In genomic region chr4:80182237-80182866, GRCh38 we compare ENCODE assay signal across 10 cellular contexts. TPM values are rescaled to one million over a fixed set of nuclear protein-coding genes. Genes with fewer than 3 reads are reported as not detected.
DNase-seq lines count a peak whose midpoint lies in the region; ATAC-seq and TF ChIP-seq lines count a peak whose summit lies in the region.
"Had no signal": no experiment of that assay in that cellular context is flagged by ENCODE, and none has a peak within 500 bp of the region (broad histone marks: within the 10 kb centered on the region; RNA-seq: fewer than 3 reads in every experiment).

No MANE protein-coding gene starts in this region.

- H3K36me3 ChIP-seq in neural progenitor cell = no peaks in the 10 kb centered on the region
- H3K36me3 ChIP-seq: heart left ventricle had no signal

- H3K79me2 ChIP-seq in neural progenitor cell (ENCODE audit: low read depth) = no peaks in the 10 kb centered on the region
- H3K79me2 ChIP-seq: parathyroid adenoma had no signal

- H4K20me1 ChIP-seq in neural progenitor cell (ENCODE audit: low read depth) = peaks cover 30% of the 10 kb centered on the region

- peaks cover 50% of the 10 kb centered on the region for H3K4me1 Mint-ChIP-seq in activated naive CD8-positive, alpha-beta T cell treated with anti-CD3 and anti-CD28 coated beads for 36 hours
- H3K4me1 Mint-ChIP-seq in neural progenitor cell = peaks cover 20% of the 10 kb centered on the region

- H3K4me2 ChIP-seq in neural progenitor cell = no peak overlapping the region

- H3K27ac Mint-ChIP-seq in activated naive CD8-positive, alpha-beta T cell treated with anti-CD3 and anti-CD28 coated beads for 36 hours = peak overlapping the region; percentile 85
- no peak overlapping the region for H3K27ac Mint-ChIP-seq in neural progenitor cell

- H3K9me3 Mint-ChIP-seq in activated naive CD8-positive, alpha-beta T cell treated with anti-CD3 and anti-CD28 coated beads for 36 hours = peaks cover 17% of the 10 kb centered on the region
- peaks cover 17% of the 10 kb centered on the region for H3K9me3 Mint-ChIP-seq in neural progenitor cell

- H3K27ac ChIP-seq in neural progenitor cell = no peak overlapping the region
- H3K27ac ChIP-seq: parathyroid adenoma had no signal

- H2AFZ ChIP-seq in neural progenitor cell (replicated peaks) = no peak overlapping the region

- no peak overlapping the region for H3K4me3 ChIP-seq in neural progenitor cell

- DNase-seq in activated naive CD8-positive, alpha-beta T cell treated with anti-CD3 and anti-CD28 coated beads for 36 hours = peak; percentile 43
- no peak for DNase-seq in neural progenitor cell (ENCODE audit: low spot score)
- DNase-seq in NCI-H1417 treated with DMSO at 0.1 percent for 48 hours (lab: John Stamatoyannopoulos, UW) = no peak
- DNase-seq in left colon = no peak
- DNase-seq in cerebellar cortex (ENCODE audit: low spot score) = no peak
- DNase-seq: GOT3, heart left ventricle had no signal

- peaks cover 11% of the 10 kb centered on the region for H3F3A ChIP-seq in neural progenitor cell (ENCODE audit: low read depth)

- intact Hi-C loops in left colon (cut with DNase I, micrococcal nuclease) = loop anchor here in 1 of 2 donors (10.0 kb wide), 1 partner anchor 108 kb away; the partner anchor contains the start of gene ANTXR2

- no peak overlapping the region for H3K9ac ChIP-seq in neural progenitor cell
- H3K9ac ChIP-seq: parathyroid adenoma had no signal

- H3K4me1 ChIP-seq in neural progenitor cell = peaks cover 5% of the 10 kb centered on the region
- H3K4me1 ChIP-seq: parathyroid adenoma had no signal

- no peak for TF ChIP-seq CTCF in neural progenitor cell (IDR thresholded peaks at IDR 0.05)

- H3K27me3 Mint-ChIP-seq in activated naive CD8-positive, alpha-beta T cell treated with anti-CD3 and anti-CD28 coated beads for 36 hours = peaks cover 23% of the 10 kb centered on the region
- H3K27me3 Mint-ChIP-seq in neural progenitor cell (ENCODE audit: insufficient read depth, low read depth) = peaks cover 53% of the 10 kb centered on the region

- H3K4me3 Mint-ChIP-seq in activated naive CD8-positive, alpha-beta T cell treated with anti-CD3 and anti-CD28 coated beads for 36 hours = peak overlapping the region; percentile 61
- H3K4me3 Mint-ChIP-seq in neural progenitor cell = peak overlapping the region; percentile 61

- no peaks in the 10 kb centered on the region for H3K9me3 ChIP-seq in neural progenitor cell (ENCODE audit: low read depth)

- peaks cover 79% of the 10 kb centered on the region for H3K27me3 ChIP-seq in neural progenitor cell

- ATAC-seq in GM18499 (IDR thresholded peaks at IDR 0.05; ENCODE audit: insufficient read depth, unreplicated experiment) (peak; percentile 44), HG02938 (IDR thresholded peaks at IDR 0.05; ENCODE audit: unreplicated experiment) (peak; percentile 34), left colon (no peak)

- peaks cover 17% of the 10 kb centered on the region for H3K36me3 Mint-ChIP-seq in activated naive CD8-positive, alpha-beta T cell treated with anti-CD3 and anti-CD28 coated beads for 36 hours
- H3K36me3 Mint-ChIP-seq in neural progenitor cell = no peaks in the 10 kb centered on the region

RNA-seq across cellular contexts. Expression of gene PRDM8, which starts 15.0 kb away (rescaled TPM):
- total RNA-seq in activated naive CD8-positive, alpha-beta T cell treated with anti-CD3 and anti-CD28 coated beads for 36 hours = 1 to 10 TPM; 1.3 to 2.3 TPM
- total RNA-seq in neural progenitor cell (ENCODE audit: low replicate concordance) (0.03 TPM in 1 of 2 replicates, not detected in the other), left colon (1 to 10 TPM in 1 of 2 donors, under 1 TPM in 1; 0.64 to 2.3 TPM)
